In genomic region chr7:82559203-82559805, GRCh38 we compare ENCODE assay signal across 8 cellular contexts.
A peak's percentile ranks its signal among the peaks of the same experiment; 100 is the strongest.
DNase-seq lines count a peak whose midpoint lies in the region; ATAC-seq, FAIRE-seq and TF ChIP-seq lines count a peak whose summit lies in the region.

No MANE protein-coding gene starts in this region.

- no peaks in the 10 kb centered on the region for H3K36me3 ChIP-seq in right atrium auricular region

- no peak overlapping the region for H3K27ac ChIP-seq in right atrium auricular region

- peak; percentile 90 for DNase-seq in DMS79 treated with DMSO at 0.1 percent for 48 hours (lab: John Stamatoyannopoulos, UW)
- peak; percentile 98 for DNase-seq in NCI-H82 (lab: John Stamatoyannopoulos, UW)
- DNase-seq in KG1 (lab: John Stamatoyannopoulos, UW), result no peak
- DNase-seq in activated CD4-positive, alpha-beta T cell treated with anti-CD3 and anti-CD28 coated beads for 1 hour, result no peak
- no peak for DNase-seq in right atrium auricular region (ENCODE audit: low spot score)
- no peak for DNase-seq in GM10266 (ENCODE audit: extremely low spot score)

- peaks cover 0 to 4% of the 10 kb centered on the region in 2 donors for H3K4me1 ChIP-seq in right atrium auricular region

- H3K27me3 ChIP-seq in right atrium auricular region, result no peaks in the 10 kb centered on the region

- no peak overlapping the region for H3K4me3 ChIP-seq in right atrium auricular region

- TF ChIP-seq CTCF in right atrium auricular region (IDR thresholded peaks at IDR 0.05) (no peak), GM10266 (IDR thresholded peaks at IDR 0.05; ENCODE audit: control insufficient read depth, insufficient read depth, low read depth, missing control alignments) (no peak)

- H3K9me3 ChIP-seq in right atrium auricular region, result peaks cover 0 to 16% of the 10 kb centered on the region in 2 donors

- FAIRE-seq in islet of Langerhans (lab: Jason Lieb, UNC), result peak; percentile 95

- ATAC-seq in HG03439 (IDR thresholded peaks at IDR 0.05; ENCODE audit: unreplicated experiment), result peak; percentile 77

Comparison
In these comparisons a context has a peak if more than half of its experiments do, and no peak if none do; other contexts are left out.
1. DNase-seq: peak in DMS79 treated with DMSO at 0.1 percent for 48 hours (single experiment) and NCI-H82 (single experiment); none in KG1 (single experiment), activated CD4-positive, alpha-beta T cell treated with anti-CD3 and anti-CD28 coated beads for 1 hour (single experiment), right atrium auricular region (single experiment) and GM10266 (single experiment).